In the genomic region with DNA sequence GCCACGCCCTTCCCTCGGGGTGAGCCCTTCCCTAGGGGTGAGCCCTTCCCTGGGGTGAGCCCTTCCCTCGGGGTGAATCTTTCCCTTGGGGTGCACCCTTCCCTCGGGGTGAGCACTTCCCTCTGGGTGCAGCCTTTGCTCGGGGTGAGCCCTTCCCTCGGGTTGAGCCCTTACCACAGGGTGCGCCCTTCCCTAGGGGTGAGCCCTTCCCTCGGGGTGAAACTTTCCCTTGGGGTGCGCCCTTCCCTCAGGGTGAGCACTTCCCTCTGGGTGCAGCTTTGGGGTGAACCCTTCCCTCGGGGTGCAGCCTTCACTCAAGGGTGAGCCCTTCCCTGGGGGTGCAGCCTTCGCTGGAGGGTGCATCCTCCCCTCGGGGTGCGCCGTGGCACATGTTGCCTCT, we compare ENCODE assay signal across 1 cellular context.
A peak's percentile ranks its signal among the peaks of the same experiment; 100 is the strongest.
TF ChIP-seq lines count a peak whose summit lies in the region.

No MANE protein-coding gene starts in this region.

TF ChIP-seq in GM12878, 131 proteins besides CTCF, POLR2A, EP300 and RAD21:
- TF ChIP-seq, protein P1, sequence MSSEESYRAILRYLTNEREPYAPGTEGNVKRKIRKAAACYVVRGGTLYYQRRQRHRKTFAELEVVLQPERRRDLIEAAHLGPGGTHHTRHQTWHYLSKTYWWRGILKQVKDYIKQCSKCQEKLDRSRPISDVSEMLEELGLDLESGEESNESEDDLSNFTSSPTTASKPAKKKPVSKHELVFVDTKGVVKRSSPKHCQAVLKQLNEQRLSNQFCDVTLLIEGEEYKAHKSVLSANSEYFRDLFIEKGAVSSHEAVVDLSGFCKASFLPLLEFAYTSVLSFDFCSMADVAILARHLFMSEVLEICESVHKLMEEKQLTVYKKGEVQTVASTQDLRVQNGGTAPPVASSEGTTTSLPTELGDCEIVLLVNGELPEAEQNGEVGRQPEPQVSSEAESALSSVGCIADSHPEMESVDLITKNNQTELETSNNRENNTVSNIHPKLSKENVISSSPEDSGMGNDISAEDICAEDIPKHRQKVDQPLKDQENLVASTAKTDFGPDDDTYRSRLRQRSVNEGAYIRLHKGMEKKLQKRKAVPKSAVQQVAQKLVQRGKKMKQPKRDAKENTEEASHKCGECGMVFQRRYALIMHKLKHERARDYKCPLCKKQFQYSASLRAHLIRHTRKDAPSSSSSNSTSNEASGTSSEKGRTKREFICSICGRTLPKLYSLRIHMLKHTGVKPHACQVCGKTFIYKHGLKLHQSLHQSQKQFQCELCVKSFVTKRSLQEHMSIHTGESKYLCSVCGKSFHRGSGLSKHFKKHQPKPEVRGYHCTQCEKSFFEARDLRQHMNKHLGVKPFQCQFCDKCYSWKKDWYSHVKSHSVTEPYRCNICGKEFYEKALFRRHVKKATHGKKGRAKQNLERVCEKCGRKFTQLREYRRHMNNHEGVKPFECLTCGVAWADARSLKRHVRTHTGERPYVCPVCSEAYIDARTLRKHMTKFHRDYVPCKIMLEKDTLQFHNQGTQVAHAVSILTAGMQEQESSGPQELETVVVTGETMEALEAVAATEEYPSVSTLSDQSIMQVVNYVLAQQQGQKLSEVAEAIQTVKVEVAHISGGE (CRISPR knock-in tag; IDR thresholded peaks at IDR 0.05): no peak
- TF ChIP-seq GATAD2B (conservative IDR thresholded peaks at IDR 0.05; ENCODE audit: low read depth): no peak
- TF ChIP-seq PAX5 (IDR thresholded peaks at IDR 0.05; ENCODE audit: borderline replicate concordance, low read depth, low read length): peak; percentile 62; the same call in 1 of the 2 replicates
- TF ChIP-seq, protein P2, sequence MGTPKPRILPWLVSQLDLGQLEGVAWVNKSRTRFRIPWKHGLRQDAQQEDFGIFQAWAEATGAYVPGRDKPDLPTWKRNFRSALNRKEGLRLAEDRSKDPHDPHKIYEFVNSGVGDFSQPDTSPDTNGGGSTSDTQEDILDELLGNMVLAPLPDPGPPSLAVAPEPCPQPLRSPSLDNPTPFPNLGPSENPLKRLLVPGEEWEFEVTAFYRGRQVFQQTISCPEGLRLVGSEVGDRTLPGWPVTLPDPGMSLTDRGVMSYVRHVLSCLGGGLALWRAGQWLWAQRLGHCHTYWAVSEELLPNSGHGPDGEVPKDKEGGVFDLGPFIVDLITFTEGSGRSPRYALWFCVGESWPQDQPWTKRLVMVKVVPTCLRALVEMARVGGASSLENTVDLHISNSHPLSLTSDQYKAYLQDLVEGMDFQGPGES (IDR thresholded peaks at IDR 0.05): no peak
TF ChIP-seq in GM12878: peak in this region for 1.
